ENCODE assay signal across 16 cellular contexts in the genomic region with DNA sequence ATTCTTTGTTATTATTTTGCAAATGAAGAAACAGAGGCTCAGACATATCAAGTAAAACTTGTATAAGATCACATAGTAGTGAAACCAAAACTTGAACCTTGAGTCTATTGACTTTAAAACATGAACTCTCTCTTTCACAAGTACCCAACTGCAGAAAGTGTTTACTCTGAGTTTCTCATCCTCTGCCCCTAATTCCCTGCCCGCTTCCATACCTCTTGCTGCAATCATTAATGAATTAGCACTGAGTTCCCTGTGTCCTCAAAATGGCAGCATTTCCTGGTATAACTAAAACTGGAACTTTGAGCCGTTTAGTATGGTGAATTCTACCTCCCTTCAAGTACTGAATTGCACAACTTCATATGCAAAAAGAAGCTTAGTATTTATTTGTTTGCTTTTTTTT.
DNase-seq lines count a peak whose midpoint lies in the region; ATAC-seq and TF ChIP-seq lines count a peak whose summit lies in the region.
"Had no signal": no experiment of that assay in that cellular context is flagged by ENCODE, and none has a peak within 500 bp of the region (broad histone marks: within the 10 kb centered on the region; RNA-seq: fewer than 3 reads in every experiment).

No MANE protein-coding gene starts in this region.

- ATAC-seq in GM18873 (IDR thresholded peaks at IDR 0.05; ENCODE audit: low FRiP score, unreplicated experiment) (peak; percentile 48), GM21576 (IDR thresholded peaks at IDR 0.05; ENCODE audit: unreplicated experiment) (peak; percentile 54), HG03175 (IDR thresholded peaks at IDR 0.05; ENCODE audit: unreplicated experiment) (peak; percentile 55)
- ATAC-seq in activated naive CD4-positive, alpha-beta T cell treated with anti-CD3 and anti-CD28 coated beads, Interleukin-2, amount 50 U/mL, for 72 hours = no peak
- ATAC-seq: activated CD8-positive, alpha-beta memory T cell treated with anti-CD3 and anti-CD28 coated beads, Interleukin-2, amount 10 ng/mL, durations not matched to agents 7 days and 5 days; stimulated activated naive B cell treated with anti-CD40 and anti-IgM and Interleukin-4, amounts not matched to agents 10 μg/mL and 1 μg/mL and 100 μg/mL, for 72 hours had no signal

- TF ChIP-seq CTCF in hepatocyte (IDR thresholded peaks at IDR 0.05; ENCODE audit: poor library complexity) = no peak

- CTCF ChIA-PET in CD4-positive, alpha-beta memory T cell (lab: Charles Lee; ENCODE audit: partially characterized antibody) = no interaction called here

- H3K4me1 Mint-ChIP-seq in activated naive CD8-positive, alpha-beta T cell treated with anti-CD3 and anti-CD28 coated beads for 36 hours = peaks cover 23% of the 10 kb centered on the region
- H3K4me1 Mint-ChIP-seq in CD4-positive, alpha-beta memory T cell = peaks cover 12 to 14% (median 13%) of the 10 kb centered on the region in 4 donors

- no peak overlapping the region for H3K4me3 Mint-ChIP-seq in activated naive CD8-positive, alpha-beta T cell treated with anti-CD3 and anti-CD28 coated beads for 36 hours
- H3K4me3 Mint-ChIP-seq in CD4-positive, alpha-beta memory T cell = no peak overlapping the region
- H3K4me3 Mint-ChIP-seq: activated CD8-positive, alpha-beta memory T cell treated with anti-CD3 and anti-CD28 coated beads, Interleukin-2, amount 10 ng/mL, durations not matched to agents 7 days and 5 days; memory B cell; stimulated activated naive B cell treated with anti-CD40 and anti-IgM and Interleukin-4, amounts not matched to agents 10 μg/mL and 1 μg/mL and 100 μg/mL, for 72 hours had no signal

- peak; percentile 28 for DNase-seq in hepatocyte (ENCODE audit: low spot score)
- DNase-seq in NCI-H1048 (lab: John Stamatoyannopoulos, UW) = no peak
- no peak for DNase-seq in activated naive CD8-positive, alpha-beta T cell treated with anti-CD3 and anti-CD28 coated beads for 36 hours
- no peak for DNase-seq in activated naive CD4-positive, alpha-beta T cell treated with anti-CD3 and anti-CD28 coated beads, Interleukin-2, amount 50 U/mL, for 72 hours (ENCODE audit: low spot score in 2 of 2)
- no peak for DNase-seq in CD4-positive, alpha-beta memory T cell
- DNase-seq: activated CD8-positive, alpha-beta memory T cell treated with anti-CD3 and anti-CD28 coated beads, Interleukin-2, amount 10 ng/mL, durations not matched to agents 7 days and 5 days; effector CD8-positive, alpha-beta T cell; MG63; NCI-H2171 treated with DMSO at 0.1 percent for 48 hours; SK-N-SH; stimulated activated naive B cell treated with anti-CD40 and anti-IgM and Interleukin-4, amounts not matched to agents 10 μg/mL and 1 μg/mL and 100 μg/mL, for 72 hours had no signal

- no peak overlapping the region for H3K4me2 ChIP-seq in hepatocyte
- H3K4me2 ChIP-seq: SK-N-SH had no signal

- no peaks in the 10 kb centered on the region for H3K9me3 ChIP-seq in hepatocyte (ENCODE audit: low read depth)
- H3K9me3 ChIP-seq in CD4-positive, alpha-beta memory T cell (ENCODE audit: control insufficient read depth in 1 of 2, low read length in 2 of 2) = no peaks in the 10 kb centered on the region
- H3K9me3 ChIP-seq: MG63, neutrophil, SK-N-SH had no signal

- H3K27ac Mint-ChIP-seq in activated naive CD8-positive, alpha-beta T cell treated with anti-CD3 and anti-CD28 coated beads for 36 hours = no peak overlapping the region
- H3K27ac Mint-ChIP-seq in activated naive CD4-positive, alpha-beta T cell treated with anti-CD3 and anti-CD28 coated beads, Interleukin-2, amount 50 U/mL, for 72 hours = no peak overlapping the region
- H3K27ac Mint-ChIP-seq in CD4-positive, alpha-beta memory T cell = peak overlapping the region in 1 of 7 donors; percentile 6
- H3K27ac Mint-ChIP-seq: activated CD8-positive, alpha-beta memory T cell treated with anti-CD3 and anti-CD28 coated beads, Interleukin-2, amount 10 ng/mL, durations not matched to agents 7 days and 5 days; memory B cell had no signal

- H3K27me3 ChIP-seq in hepatocyte = no peaks in the 10 kb centered on the region
- H3K27me3 ChIP-seq in CD4-positive, alpha-beta memory T cell (ENCODE audit: insufficient read depth, low read length) = no peaks in the 10 kb centered on the region
- H3K27me3 ChIP-seq: MG63, neutrophil had no signal

- POLR2A ChIA-PET in CD4-positive, alpha-beta memory T cell (lab: Charles Lee; ENCODE audit: partially characterized antibody) = no interaction called here

- H3K27me3 Mint-ChIP-seq in activated naive CD8-positive, alpha-beta T cell treated with anti-CD3 and anti-CD28 coated beads for 36 hours = no peaks in the 10 kb centered on the region
- peaks cover 0 to 5% of the 10 kb centered on the region in 2 donors for H3K27me3 Mint-ChIP-seq in CD4-positive, alpha-beta memory T cell
- H3K27me3 Mint-ChIP-seq: memory B cell; stimulated activated naive B cell treated with anti-CD40 and anti-IgM and Interleukin-4, amounts not matched to agents 10 μg/mL and 1 μg/mL and 100 μg/mL, for 72 hours had no signal

- no peak overlapping the region for H2AFZ ChIP-seq in hepatocyte

- intact Hi-C loops in CD4-positive, alpha-beta memory T cell (cut with micrococcal nuclease) = no loop called here

- H3K9me2 ChIP-seq in hepatocyte (replicated peaks; ENCODE audit: insufficient read depth) = no peaks in the 10 kb centered on the region
- H3K9me2 ChIP-seq: SK-N-SH had no signal

- no peaks in the 10 kb centered on the region for H3K36me3 ChIP-seq in hepatocyte (replicated peaks; ENCODE audit: insufficient read depth, low read depth)
- H3K36me3 ChIP-seq in CD4-positive, alpha-beta memory T cell (ENCODE audit: insufficient read depth, low read length) = no peaks in the 10 kb centered on the region
- H3K36me3 ChIP-seq: MG63, neutrophil had no signal

- H3K4me3 ChIP-seq in hepatocyte = no peak overlapping the region
- H3K4me3 ChIP-seq in CD4-positive, alpha-beta memory T cell (ENCODE audit: low read length in 2 of 2) = no peak overlapping the region
- H3K4me3 ChIP-seq: MG63 had no signal

- no peaks in the 10 kb centered on the region for H3K79me2 ChIP-seq in hepatocyte

- WGBS in hepatocyte (ENCODE audit: low lambda C conversion rate, missing lambda C conversion rate) = 63% methylated on average over 2 of the region's 2 CpGs

- H3K4me1 ChIP-seq in hepatocyte (ENCODE audit: insufficient read depth) = peaks cover 7% of the 10 kb centered on the region
- H3K4me1 ChIP-seq in CD4-positive, alpha-beta memory T cell (ENCODE audit: insufficient read depth, low read length) = peaks cover 6% of the 10 kb centered on the region

- H4K20me1 ChIP-seq in hepatocyte (ENCODE audit: insufficient read depth, poor library complexity, severe bottlenecking) = no peaks in the 10 kb centered on the region

- peaks cover 2% of the 10 kb centered on the region for H3K9me3 Mint-ChIP-seq in activated naive CD8-positive, alpha-beta T cell treated with anti-CD3 and anti-CD28 coated beads for 36 hours
- H3K9me3 Mint-ChIP-seq in activated naive CD4-positive, alpha-beta T cell treated with anti-CD3 and anti-CD28 coated beads, Interleukin-2, amount 50 U/mL, for 72 hours = peaks cover 0 to 7% of the 10 kb centered on the region in 2 donors
- H3K9me3 Mint-ChIP-seq in CD4-positive, alpha-beta memory T cell = peaks cover 0 to 2% (median 0%) of the 10 kb centered on the region in 8 donors
- H3K9me3 Mint-ChIP-seq: memory B cell had no signal

- H3K36me3 Mint-ChIP-seq in activated naive CD8-positive, alpha-beta T cell treated with anti-CD3 and anti-CD28 coated beads for 36 hours = no peaks in the 10 kb centered on the region
- H3K36me3 Mint-ChIP-seq in activated naive CD4-positive, alpha-beta T cell treated with anti-CD3 and anti-CD28 coated beads, Interleukin-2, amount 50 U/mL, for 72 hours = peaks cover 0 to under 1% of the 10 kb centered on the region in 2 donors
- no peaks in the 10 kb centered on the region for H3K36me3 Mint-ChIP-seq in CD4-positive, alpha-beta memory T cell
- H3K36me3 Mint-ChIP-seq: activated CD8-positive, alpha-beta memory T cell treated with anti-CD3 and anti-CD28 coated beads, Interleukin-2, amount 10 ng/mL, durations not matched to agents 7 days and 5 days; memory B cell; stimulated activated naive B cell treated with anti-CD40 and anti-IgM and Interleukin-4, amounts not matched to agents 10 μg/mL and 1 μg/mL and 100 μg/mL, for 72 hours had no signal

- peak overlapping the region; percentile 26 for H3K27ac ChIP-seq in hepatocyte
- no peak overlapping the region for H3K27ac ChIP-seq in CD4-positive, alpha-beta memory T cell (ENCODE audit: low read depth, low read length)
- H3K27ac ChIP-seq: neutrophil had no signal

Comparison
In these comparisons a context has a peak if more than half of its experiments do, and no peak if none do; other contexts are left out.
1. ATAC-seq: peak in GM18873 (single experiment), GM21576 (single experiment) and HG03175 (single experiment); none in activated naive CD4-positive, alpha-beta T cell treated with anti-CD3 and anti-CD28 coated beads, Interleukin-2, amount 50 U/mL, for 72 hours (0 of 2).